Comparison of ENCODE assay signal across 17 cellular contexts in the genomic region with DNA sequence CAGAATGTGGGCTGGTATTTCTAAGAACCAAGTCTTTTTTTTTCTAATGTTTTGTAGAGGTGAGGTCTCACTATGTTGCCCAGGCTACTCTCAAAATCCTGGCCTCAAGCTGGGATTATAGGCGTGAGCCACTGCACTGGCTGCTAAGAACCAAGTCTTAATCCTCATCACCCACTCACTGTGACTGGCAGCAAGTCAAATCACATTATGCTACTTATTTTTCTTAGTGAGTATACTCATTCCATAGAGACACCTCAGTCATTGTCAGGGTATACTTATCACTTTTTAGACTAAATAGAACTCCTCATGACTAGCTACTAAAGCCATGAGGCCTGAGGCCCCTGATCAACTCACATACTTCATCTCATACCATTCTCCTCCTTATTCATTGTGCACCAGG.
A peak's percentile ranks its signal among the peaks of the same experiment; 100 is the strongest.
DNase-seq lines count a peak whose midpoint lies in the region; ATAC-seq, FAIRE-seq and TF ChIP-seq lines count a peak whose summit lies in the region.
"Had no signal": no experiment of that assay in that cellular context is flagged by ENCODE, and none has a peak within 500 bp of the region (broad histone marks: within the 10 kb centered on the region; RNA-seq: fewer than 3 reads in every experiment).

No MANE protein-coding gene starts in this region.

- H3K9me3 Mint-ChIP-seq in astrocyte (ENCODE audit: unreplicated experiment) (no peaks in the 10 kb centered on the region), MCF 10A (ENCODE audit: unreplicated experiment) (no peaks in the 10 kb centered on the region)

- H3K4me2 ChIP-seq in astrocyte (ENCODE audit: low read length) = no peak overlapping the region
- H3K4me2 ChIP-seq: KMS-11 had no signal

- H3K4me1 ChIP-seq in astrocyte (ENCODE audit: insufficient read depth, low read length) (peaks cover 3% of the 10 kb centered on the region), foreskin keratinocyte (no peaks in the 10 kb centered on the region)
- H3K4me1 ChIP-seq: Caco-2 had no signal

- no peaks in the 10 kb centered on the region for H3K79me2 ChIP-seq in astrocyte (ENCODE audit: insufficient read depth, low read length)

- H3K4me3 Mint-ChIP-seq in astrocyte (ENCODE audit: unreplicated experiment) (no peak overlapping the region), MCF 10A (ENCODE audit: unreplicated experiment) (no peak overlapping the region)

- BruUV-seq in MCF 10A (replicated peaks; lab: Mats Ljungman, UMichigan) = no TSS peak

- H4K20me1 ChIP-seq in astrocyte (ENCODE audit: insufficient read depth, low read length) = no peaks in the 10 kb centered on the region

- intact Hi-C loops in MCF 10A (cut with micrococcal nuclease) = no loop called here

- FAIRE-seq in astrocyte (lab: Jason Lieb, UNC) = no peak
- FAIRE-seq: H1 had no signal

- H3K27me3 Mint-ChIP-seq in astrocyte (ENCODE audit: low read depth, unreplicated experiment) (peaks cover 11% of the 10 kb centered on the region), MCF 10A (ENCODE audit: insufficient read depth, unreplicated experiment) (no peaks in the 10 kb centered on the region)

- H3K27ac Mint-ChIP-seq in astrocyte (ENCODE audit: unreplicated experiment) (no peak overlapping the region), MCF 10A (ENCODE audit: low read depth, unreplicated experiment) (no peak overlapping the region)

- DNase-seq in AG08396 (ENCODE audit: low spot score) (peak; percentile 15), M059J (ENCODE audit: low read depth) (peak; percentile 5), astrocyte (ENCODE audit: low read depth) (peak; percentile 51), foreskin keratinocyte (peak in 1 of 2 donors; percentile 47), MCF 10A (ENCODE audit: unreplicated experiment) (no peak), NCI-H774 (lab: John Stamatoyannopoulos, UW) (no peak), DMS153 (lab: John Stamatoyannopoulos, UW) (no peak)
- DNase-seq in stimulated activated naive CD4-positive, alpha-beta T cell treated with Interleukin-2 at 50 U/mL for 16 hours (lab: John Stamatoyannopoulos, UW) = no peak
- DNase-seq: AML-193, Caco-2, MM.1S, NCI-H1105, NCI-H1694 treated with DMSO at 0.1 percent for 48 hours, NCI-H345, Right ventricle myocardium superior had no signal

- H2AFZ ChIP-seq in astrocyte (ENCODE audit: low read depth, low read length) = no peak overlapping the region

- peak; percentile 32 for ATAC-seq in foreskin keratinocyte

- H3K27me3 ChIP-seq in astrocyte (ENCODE audit: insufficient read depth, low read length) (no peaks in the 10 kb centered on the region), foreskin keratinocyte (no peaks in the 10 kb centered on the region)

- H3K36me3 Mint-ChIP-seq in astrocyte (ENCODE audit: low read depth, unreplicated experiment) = no peaks in the 10 kb centered on the region
- no peaks in the 10 kb centered on the region for H3K36me3 Mint-ChIP-seq in MCF 10A (ENCODE audit: insufficient read depth, unreplicated experiment)

- CTCF ChIA-PET in MCF 10A (lab: Yijun Ruan, JAX) = interaction anchor here (0.5 to 1.1 kb wide), 2 partner anchors 36 to 118 kb away, joined by 3 read pairs; no protein-coding TSS in a partner anchor

- no peaks in the 10 kb centered on the region for H3K36me3 ChIP-seq in astrocyte (ENCODE audit: insufficient read depth, low read length)

- no peak overlapping the region for H3K9ac ChIP-seq in astrocyte (ENCODE audit: low read length)
- H3K9ac ChIP-seq: KMS-11 had no signal

- no peak overlapping the region for H3K27ac ChIP-seq in astrocyte (ENCODE audit: low read depth, low read length)
- H3K27ac ChIP-seq in foreskin keratinocyte = no peak overlapping the region
- H3K27ac ChIP-seq: KMS-11 had no signal

- no peaks in the 10 kb centered on the region for H3K4me1 Mint-ChIP-seq in astrocyte (ENCODE audit: low read depth, unreplicated experiment)
- H3K4me1 Mint-ChIP-seq in MCF 10A (ENCODE audit: insufficient read depth, unreplicated experiment) = no peaks in the 10 kb centered on the region

- no peak for TF ChIP-seq CTCF in astrocyte (IDR thresholded peaks at IDR 0.05; ENCODE audit: insufficient read depth, low read depth, low read length)
- TF ChIP-seq CTCF in foreskin keratinocyte (conservative IDR thresholded peaks at IDR 0.05) = no peak
- no peak for TF ChIP-seq CTCF in MCF 10A (IDR thresholded peaks at IDR 0.05; ENCODE audit: unreplicated experiment)

- H3K9me3 ChIP-seq in astrocyte (ENCODE audit: insufficient read depth, low read depth, low read length) = no peaks in the 10 kb centered on the region
- H3K9me3 ChIP-seq: Caco-2 had no signal

- POLR2A ChIA-PET in MCF 10A (lab: Yijun Ruan, JAX) = no interaction called here

- no peak overlapping the region for H3K4me3 ChIP-seq in astrocyte (ENCODE audit: insufficient read depth, low read depth, low read length)

Comparison
In these comparisons a context has a peak if more than half of its experiments do, and no peak if none do; other contexts are left out.
1. DNase-seq: peak in AG08396 (single experiment), M059J (single experiment) and astrocyte (single experiment); none in MCF 10A (single experiment), NCI-H774 (single experiment), stimulated activated naive CD4-positive, alpha-beta T cell treated with Interleukin-2 at 50 U/mL for 16 hours (single experiment) and DMS153 (single experiment).